Comparison of ENCODE assay signal across 10 cellular contexts in genomic region chr4:40058854-40059253, GRCh38. TPM values are rescaled to one million over a fixed set of nuclear protein-coding genes. Genes with fewer than 3 reads are reported as not detected.
DNase-seq lines count a peak whose midpoint lies in the region; ATAC-seq and TF ChIP-seq lines count a peak whose summit lies in the region.
"Had no signal": no experiment of that assay in that cellular context is flagged by ENCODE, and none has a peak within 500 bp of the region (broad histone marks: within the 10 kb centered on the region; RNA-seq: fewer than 3 reads in every experiment).

No MANE protein-coding gene starts in this region.

- H3K4me3 Mint-ChIP-seq in activated CD8-positive, alpha-beta T cell treated with anti-CD3 and anti-CD28 coated beads for 36 hours, result peak overlapping the region; percentile 96
- peak overlapping the region; percentile 83 for H3K4me3 Mint-ChIP-seq in type B pancreatic cell

- H3K4me1 ChIP-seq in cardiac muscle cell (ENCODE audit: low read depth) (peaks cover 10% of the 10 kb centered on the region), iPS-20b (ENCODE audit: insufficient read depth, low read length) (peaks cover 21% of the 10 kb centered on the region; the same call in 1 of the 2 replicates)
- H3K4me1 ChIP-seq: parathyroid adenoma had no signal

- no peak for ATAC-seq in Right ventricle myocardium superior (ENCODE audit: poor library complexity)
- no peak for ATAC-seq in activated CD8-positive, alpha-beta T cell treated with anti-CD3 and anti-CD28 coated beads for 36 hours

- H3K27ac ChIP-seq in cardiac muscle cell (no peak overlapping the region), iPS-20b (ENCODE audit: low read length) (no peak overlapping the region)

- DNase-seq in cardiac muscle cell (ENCODE audit: low read depth in 1 of 2, low spot score in 1 of 2) (no peak), Right ventricle myocardium superior (no peak), type B pancreatic cell (ENCODE audit: extremely low spot score, unreplicated experiment) (no peak), GM19238 (ENCODE audit: insufficient read length, low spot score) (no peak), SHP77 treated with DMSO at 0.1 percent for 48 hours (lab: John Stamatoyannopoulos, UW) (no peak), NCI-H128 (lab: John Stamatoyannopoulos, UW; ENCODE audit: unreplicated experiment) (no peak)
- DNase-seq in activated CD8-positive, alpha-beta T cell treated with anti-CD3 and anti-CD28 coated beads for 36 hours, result no peak
- DNase-seq: NCI-H524 treated with DMSO at 0.1 percent for 48 hours had no signal

- POLR2A ChIA-PET in activated CD8-positive, alpha-beta T cell treated with anti-CD3 and anti-CD28 coated beads for 36 hours (lab: Charles Lee), result interaction anchor here (0.7 to 3.2 kb wide), 6 partner anchors 12 to 258 kb away, joined by 3 to 17 read pairs (median 3); no protein-coding TSS in a partner anchor

- H3K27me3 ChIP-seq in cardiac muscle cell, result no peaks in the 10 kb centered on the region
- no peaks in the 10 kb centered on the region for H3K27me3 ChIP-seq in iPS-20b (ENCODE audit: insufficient read depth, low read length)

- peak overlapping the region; percentile 99; the same call in 1 of the 2 replicates for H3K9ac ChIP-seq in iPS-20b (ENCODE audit: low read depth, low read length)
- H3K9ac ChIP-seq: parathyroid adenoma had no signal

- TF ChIP-seq CTCF in cardiac muscle cell (IDR thresholded peaks at IDR 0.05; ENCODE audit: low read depth, low read length), result no peak
- no peak for TF ChIP-seq CTCF in activated CD8-positive, alpha-beta T cell treated with anti-CD3 and anti-CD28 coated beads for 36 hours (IDR thresholded peaks at IDR 0.05)
- TF ChIP-seq CTCF in type B pancreatic cell (conservative IDR thresholded peaks at IDR 0.05), result no peak

- H3K4me3 ChIP-seq in cardiac muscle cell (peak overlapping the region; percentile 92), iPS-20b (ENCODE audit: low read length) (peak overlapping the region; percentile 92)

- H3K27ac Mint-ChIP-seq in activated CD8-positive, alpha-beta T cell treated with anti-CD3 and anti-CD28 coated beads for 36 hours, result peak overlapping the region; percentile 59
- no peak overlapping the region for H3K27ac Mint-ChIP-seq in type B pancreatic cell

- CTCF ChIA-PET in activated CD8-positive, alpha-beta T cell treated with anti-CD3 and anti-CD28 coated beads for 36 hours (lab: Charles Lee), result interaction anchor here (1.0 to 1.6 kb wide), 5 partner anchors 15 to 258 kb away, joined by 3 to 9 read pairs (median 4); partner anchors contain the start of gene PDS5A

- peaks cover 11% of the 10 kb centered on the region for H3K36me3 Mint-ChIP-seq in activated CD8-positive, alpha-beta T cell treated with anti-CD3 and anti-CD28 coated beads for 36 hours (ENCODE audit: low read depth)
- peaks cover 17% of the 10 kb centered on the region for H3K36me3 Mint-ChIP-seq in type B pancreatic cell

- H3K9me3 ChIP-seq in cardiac muscle cell (ENCODE audit: low read depth) (no peaks in the 10 kb centered on the region), iPS-20b (ENCODE audit: insufficient read depth, low read depth, low read length) (no peaks in the 10 kb centered on the region)

- peaks cover 34% of the 10 kb centered on the region for H3K4me1 Mint-ChIP-seq in activated CD8-positive, alpha-beta T cell treated with anti-CD3 and anti-CD28 coated beads for 36 hours (ENCODE audit: low read depth)
- peaks cover 23% of the 10 kb centered on the region for H3K4me1 Mint-ChIP-seq in type B pancreatic cell (ENCODE audit: unreplicated experiment)

- H3K36me3 ChIP-seq in cardiac muscle cell, result peaks cover under 1% of the 10 kb centered on the region
- H3K36me3 ChIP-seq in iPS-20b (ENCODE audit: insufficient read depth, low read depth, low read length), result peaks cover 19% of the 10 kb centered on the region

- H3K27me3 Mint-ChIP-seq in activated CD8-positive, alpha-beta T cell treated with anti-CD3 and anti-CD28 coated beads for 36 hours, result peaks cover 3% of the 10 kb centered on the region
- no peaks in the 10 kb centered on the region for H3K27me3 Mint-ChIP-seq in type B pancreatic cell

- H3K9me3 Mint-ChIP-seq in activated CD8-positive, alpha-beta T cell treated with anti-CD3 and anti-CD28 coated beads for 36 hours, result no peaks in the 10 kb centered on the region
- no peaks in the 10 kb centered on the region for H3K9me3 Mint-ChIP-seq in type B pancreatic cell

- intact Hi-C loops in Right ventricle myocardium superior (cut with DNase I), result loop anchor here (5.0 kb wide), 1 partner anchor 82 kb away; the partner anchor contains the start of gene PDS5A
- intact Hi-C loops in activated CD8-positive, alpha-beta T cell treated with anti-CD3 and anti-CD28 coated beads for 36 hours (cut with micrococcal nuclease), result loop anchor here (5.0 kb wide), 3 partner anchors 138 to 248 kb away; partner anchors contain the start of gene RHOH

RNA-seq across cellular contexts. Expression of gene N4BP2, which starts 2.2 kb away (rescaled TPM):
- total RNA-seq in cardiac muscle cell (17.8 and 27.9 TPM in 2 replicates), Right ventricle myocardium superior (3.9 TPM), type B pancreatic cell (ENCODE audit: low replicate concordance) (23.5 and 33.0 TPM in 2 replicates)
- 21.9 and 22.1 TPM in 2 replicates for polyA plus RNA-seq in cardiac muscle cell
- total RNA-seq in activated CD8-positive, alpha-beta T cell treated with anti-CD3 and anti-CD28 coated beads for 36 hours, result 10 to 100 TPM; 17.4 to 17.5 TPM
